ENCODE assay signal across 27 cellular contexts in genomic region chr11:106176817-106177216, GRCh38.
A peak's percentile ranks its signal among the peaks of the same experiment; 100 is the strongest.
DNase-seq lines count a peak whose midpoint lies in the region; ATAC-seq, FAIRE-seq and TF ChIP-seq lines count a peak whose summit lies in the region.
"Had no signal": no experiment of that assay in that cellular context is flagged by ENCODE, and none has a peak within 500 bp of the region (broad histone marks: within the 10 kb centered on the region; RNA-seq: fewer than 3 reads in every experiment).

No MANE protein-coding gene starts in this region.

- H3K4me3 ChIP-seq in H1 (ENCODE audit: extremely low read depth in 1 of 4, insufficient read depth in 2 of 4, low read depth in 3 of 4, low read length in 4 of 4) (no peak overlapping the region), neuronal stem cell (ENCODE audit: low read length in 2 of 2) (no peak overlapping the region), testis (peak overlapping the region in 1 of 2 donors; percentile 18)
- H3K4me3 ChIP-seq: A549; BLaER1 treated with 17β-estradiol and CSF1 and Interleukin-3, amounts not matched to agents 10 nM and 100 nM; GM23248; HAP-1 had no signal

- no peak overlapping the region for H3K4me2 ChIP-seq in H1 (ENCODE audit: insufficient read depth in 1 of 2, low read depth in 2 of 2, low read length in 2 of 2)
- H3K4me2 ChIP-seq in neuronal stem cell (ENCODE audit: insufficient read depth, low read length, poor library complexity, severe bottlenecking) = no peak overlapping the region
- H3K4me2 ChIP-seq: A549; BLaER1 treated with 17β-estradiol and CSF1 and Interleukin-3, amounts not matched to agents 10 nM and 100 nM had no signal

- TF ChIP-seq POLR2A in H1 (IDR thresholded peaks at IDR 0.05; ENCODE audit: control extremely low read depth in 1 of 2, low read depth in 2 of 2, low read length in 2 of 2) = no peak
- TF ChIP-seq POLR2A in testis (IDR thresholded peaks at IDR 0.05) = no peak

- H3K36me3 ChIP-seq in H1 (ENCODE audit: control insufficient read depth in 2 of 4, insufficient read depth in 4 of 4, low read length in 3 of 4) (no peaks in the 10 kb centered on the region), neuronal stem cell (replicated peaks in 1 of 2; ENCODE audit: control insufficient read depth in 2 of 2, insufficient read depth in 2 of 2, low read length in 2 of 2) (no peaks in the 10 kb centered on the region), testis (ENCODE audit: low read depth, missing control alignments) (no peaks in the 10 kb centered on the region)
- H3K36me3 ChIP-seq: BE2C; BLaER1 treated with 17β-estradiol and CSF1 and Interleukin-3, amounts not matched to agents 10 nM and 100 nM; HAP-1 had no signal

- no peaks in the 10 kb centered on the region for H3K79me2 ChIP-seq in H1 (ENCODE audit: control insufficient read depth in 1 of 2, insufficient read depth in 2 of 2, low read length in 2 of 2)

- H3K27ac Mint-ChIP-seq in WTC11 = no peak overlapping the region
- H3K27ac Mint-ChIP-seq: CD14-positive monocyte; CD4-positive, alpha-beta T cell; CD8-positive, alpha-beta memory T cell; HFFc6 had no signal

- H3K9me3 ChIP-seq in H1 (ENCODE audit: insufficient read depth in 2 of 2, low read depth in 1 of 2, low read length in 1 of 2) (0 out of 4 replicates have a peak, but pooled peaks cover 0 to under 1% of the 10 kb centered on the region in 2 experiments), neuronal stem cell (replicated peaks in 1 of 2; ENCODE audit: control insufficient read depth in 2 of 2, insufficient read depth in 1 of 2, low read depth in 1 of 2, low read length in 2 of 2) (no peaks in the 10 kb centered on the region), testis (no peaks in the 10 kb centered on the region)
- H3K9me3 ChIP-seq: A549, BE2C, HAP-1 had no signal

- CTCF ChIA-PET in WTC11 (lab: Charles Lee) = interaction anchor here (0.6 to 1.0 kb wide), 2 partner anchors 21 to 1413 kb away, joined by 3 to 8 read pairs; no protein-coding TSS in a partner anchor
- CTCF ChIA-PET in H1 (lab: Charles Lee; ENCODE audit: partially characterized antibody) = interaction anchor here (0.6 kb wide), 1 partner anchor 594 kb away, joined by 3 read pairs; no protein-coding TSS in a partner anchor

- H3K79me1 ChIP-seq in H1 (ENCODE audit: low read depth, low read length) (no peaks in the 10 kb centered on the region), neuronal stem cell (ENCODE audit: low read depth, low read length) (no peaks in the 10 kb centered on the region)

- H3K27ac ChIP-seq in H1 (ENCODE audit: low read depth, low read length) (no peak overlapping the region), neuronal stem cell (replicated peaks; ENCODE audit: low read length) (no peak overlapping the region), testis (no peak overlapping the region)
- H3K27ac ChIP-seq: A549; BLaER1 treated with 17β-estradiol and CSF1 and Interleukin-3, amounts not matched to agents 10 nM and 100 nM; GM23248 had no signal

- no peak overlapping the region for H3K23ac ChIP-seq in H1 (ENCODE audit: insufficient read length)
- peak overlapping the region; percentile 18 for H3K23ac ChIP-seq in neuronal stem cell (ENCODE audit: low read depth, low read length, poor library complexity)

- no peak overlapping the region for H2BK20ac ChIP-seq in H1 (ENCODE audit: low read length)

- H2AFZ ChIP-seq in H1 (ENCODE audit: low read length) = 0 out of 2 replicates have a peak overlapping the region, but pooled peaks have one; percentile 85
- no peak overlapping the region for H2AFZ ChIP-seq in neuronal stem cell (ENCODE audit: low read length)
- H2AFZ ChIP-seq: GM23248 had no signal

- intact Hi-C loops in testis (cut with DNase I; ENCODE audit: low total_unique reads) (no loop called here), Right ventricle myocardium superior (cut with DNase I) (no loop called here)

- H2BK12ac ChIP-seq in H1 (ENCODE audit: low read depth, low read length) (no peak overlapping the region), neuronal stem cell (ENCODE audit: low read length) (no peak overlapping the region)

- H3K9me3 Mint-ChIP-seq in WTC11 = peaks cover 19% of the 10 kb centered on the region

- no peak overlapping the region for H2AK5ac ChIP-seq in H1 (ENCODE audit: low read depth, low read length)
- H2AK5ac ChIP-seq in neuronal stem cell (ENCODE audit: low read depth, low read length) = no peak overlapping the region

- H4K91ac ChIP-seq in H1 (replicated peaks; ENCODE audit: insufficient read length, low read length) = no peak overlapping the region
- H4K91ac ChIP-seq in neuronal stem cell (ENCODE audit: low read depth, low read length, poor library complexity) = no peak overlapping the region

- POLR2A ChIA-PET in WTC11 (lab: Charles Lee) = interaction anchor here (0.7 kb wide), 1 partner anchor 944 kb away, joined by 3 read pairs; no protein-coding TSS in a partner anchor
- POLR2A ChIA-PET in H1 (lab: Charles Lee; ENCODE audit: partially characterized antibody) = interaction anchor here (0.6 kb wide), 1 partner anchor 66 kb away, joined by 3 read pairs; no protein-coding TSS in a partner anchor

- no peaks in the 10 kb centered on the region for H3K23me2 ChIP-seq in H1 (ENCODE audit: low read depth, low read length)

- H3K14ac ChIP-seq in H1 (ENCODE audit: insufficient read length) = no peak overlapping the region
- no peak overlapping the region for H3K14ac ChIP-seq in neuronal stem cell (ENCODE audit: low read length)

- no peak overlapping the region for H3K4me3 Mint-ChIP-seq in WTC11
- H3K4me3 Mint-ChIP-seq: CD14-positive monocyte; CD4-positive, alpha-beta T cell; HFFc6 had no signal

- 88% methylated on average over 17 of the region's 17 CpGs; no CpG with 5 or more reads in 1 of the 2 experiments for WGBS in H1 (ENCODE audit: extremely low coverage in 1 of 2, insufficient coverage in 1 of 2, insufficient read length in 1 of 2, insufficient replicate concordance in 2 of 2, low coverage in 1 of 2, low lambda C conversion rate in 2 of 2, missing lambda C conversion rate in 1 of 2), 2 experiments
- WGBS in neuronal stem cell (ENCODE audit: extremely low coverage in 2 of 2, insufficient read length in 2 of 2, insufficient replicate concordance in 1 of 2), 2 donors = no CpG with 5 or more reads among the region's 17 CpGs
- 73 to 78% methylated on average over 17 of the region's 17 CpGs for WGBS in testis, 2 donors

- H3K27me3 ChIP-seq in H1 (replicated peaks in 1 of 4; ENCODE audit: control insufficient read depth in 3 of 4, extremely low read depth in 1 of 4, insufficient read depth in 3 of 4, low read length in 3 of 4) = no peaks in the 10 kb centered on the region
- no peaks in the 10 kb centered on the region for H3K27me3 ChIP-seq in neuronal stem cell (ENCODE audit: control insufficient read depth in 3 of 3, insufficient read depth in 3 of 3, low read depth in 1 of 3, low read length in 3 of 3)
- H3K27me3 ChIP-seq in testis = no peaks in the 10 kb centered on the region
- H3K27me3 ChIP-seq: BLaER1 treated with 17β-estradiol and CSF1 and Interleukin-3, amounts not matched to agents 10 nM and 100 nM had no signal

- no peak for FAIRE-seq in H1 (lab: Jason Lieb, UNC)
- FAIRE-seq: A549, D721Med, GM12891, GM18507, H54 had no signal

- H3K56ac ChIP-seq in H1 (replicated peaks; ENCODE audit: insufficient read length, low read depth, low read length) = no peak overlapping the region

- ATAC-seq in WTC11 = peak; percentile 24; the same call in 1 of the 2 replicates
- no peak for ATAC-seq in GM19324 (IDR thresholded peaks at IDR 0.05; ENCODE audit: low FRiP score, unreplicated experiment)
- no peak for ATAC-seq in Right ventricle myocardium superior (ENCODE audit: poor library complexity)
- ATAC-seq: A549 had no signal

- DNase-seq in WTC11 (ENCODE audit: low spot score) (no peak), H1 (ENCODE audit: low read depth in 1 of 2, low spot score in 2 of 2) (no peak), neuronal stem cell (ENCODE audit: low spot score) (no peak), testis (peak; percentile 14), NCI-H2171 (lab: John Stamatoyannopoulos, UW) (no peak), Right ventricle myocardium superior (no peak)
- DNase-seq: 8988T; ACHN; AML-193; BE2C; CD4-positive, alpha-beta T cell; CD8-positive, alpha-beta memory T cell; DMS 273 treated with DMSO at 0.1 percent for 48 hours; DMS79; EL; GDM1; GM23248; HFFc6 had no signal

- peaks cover 25% of the 10 kb centered on the region for H3K4me1 Mint-ChIP-seq in WTC11
- H3K4me1 Mint-ChIP-seq: CD14-positive monocyte; CD8-positive, alpha-beta memory T cell had no signal

- H3K4ac ChIP-seq in H1 (replicated peaks; ENCODE audit: insufficient read length, low read depth, low read length) (no peak overlapping the region), neuronal stem cell (ENCODE audit: low read length) (no peak overlapping the region)

- no peak overlapping the region for H3K9ac ChIP-seq in H1 (replicated peaks in 1 of 4; ENCODE audit: extremely low read depth in 1 of 4, low read depth in 3 of 4, low read length in 3 of 4)
- no peak overlapping the region for H3K9ac ChIP-seq in neuronal stem cell (ENCODE audit: low read depth, low read length, poor library complexity)
- H3K9ac ChIP-seq: BLaER1 treated with 17β-estradiol and CSF1 and Interleukin-3, amounts not matched to agents 10 nM and 100 nM; GM23248 had no signal

- H4K5ac ChIP-seq in H1 (ENCODE audit: insufficient read length, low read depth, low read length) = no peak overlapping the region

- H4K8ac ChIP-seq in H1 (ENCODE audit: extremely low read depth, insufficient read depth, low read length) = no peak overlapping the region
- H4K8ac ChIP-seq in neuronal stem cell (ENCODE audit: low read depth, low read length) = no peak overlapping the region

- peaks cover 0 to 5% (median 2%) of the 10 kb centered on the region in 4 experiments; a peak in 2 of 7 replicates for H3K4me1 ChIP-seq in H1 (replicated peaks in 1 of 4; ENCODE audit: control insufficient read depth in 3 of 4, insufficient read depth in 4 of 4, low read length in 3 of 4)
- no peaks in the 10 kb centered on the region for H3K4me1 ChIP-seq in neuronal stem cell (ENCODE audit: control insufficient read depth in 2 of 2, insufficient read depth in 1 of 2, low read depth in 1 of 2, low read length in 2 of 2)
- H3K4me1 ChIP-seq in testis = no peaks in the 10 kb centered on the region
- H3K4me1 ChIP-seq: A549, HAP-1 had no signal

- H2BK15ac ChIP-seq in H1 (ENCODE audit: low read length) (no peak overlapping the region), neuronal stem cell (ENCODE audit: low read length) (no peak overlapping the region)

- H2BK120ac ChIP-seq in H1 (replicated peaks; ENCODE audit: low read depth, low read length) (no peak overlapping the region), neuronal stem cell (ENCODE audit: low read depth, low read length) (no peak overlapping the region)

- no peaks in the 10 kb centered on the region for H3K27me3 Mint-ChIP-seq in WTC11 (ENCODE audit: low read depth)

- no peak overlapping the region for H2BK5ac ChIP-seq in H1 (ENCODE audit: low read depth, low read length)
- H2BK5ac ChIP-seq in neuronal stem cell (ENCODE audit: low read length) = no peak overlapping the region

- no peak overlapping the region for H3K18ac ChIP-seq in H1 (ENCODE audit: extremely low read depth, low read length)
- H3K18ac ChIP-seq in neuronal stem cell (ENCODE audit: low read length) = peak overlapping the region; percentile 27

- no peak for TF ChIP-seq EP300 in H1 (IDR thresholded peaks at IDR 0.05; ENCODE audit: borderline replicate concordance in 1 of 2, low read depth in 2 of 2, low read length in 2 of 2)

- no peak for TF ChIP-seq CTCF in WTC11 (IDR thresholded peaks at IDR 0.05)
- TF ChIP-seq CTCF in H1 (IDR thresholded peaks at IDR 0.05; ENCODE audit: control extremely low read depth in 1 of 3, insufficient read depth in 1 of 3, low read depth in 1 of 3, low read length in 3 of 3) = no peak
- TF ChIP-seq CTCF in testis (IDR thresholded peaks at IDR 0.05) = no peak

- H3K36me3 Mint-ChIP-seq in WTC11 = peaks cover 14% of the 10 kb centered on the region
- H3K36me3 Mint-ChIP-seq: CD14-positive monocyte; CD8-positive, alpha-beta memory T cell had no signal

- TF ChIP-seq RAD21 in H1 (IDR thresholded peaks at IDR 0.05 in 1 of 2, conservative IDR thresholded peaks at IDR 0.05 in 1 of 2; ENCODE audit: low read depth in 2 of 2, low read length in 2 of 2) = no peak

- no peaks in the 10 kb centered on the region for H4K20me1 ChIP-seq in H1 (replicated peaks in 1 of 2; ENCODE audit: control insufficient read depth in 1 of 2, insufficient read depth in 2 of 2, low read length in 2 of 2)
- H4K20me1 ChIP-seq: BLaER1 treated with 17β-estradiol and CSF1 and Interleukin-3, amounts not matched to agents 10 nM and 100 nM had no signal
